ENCODE assay signal across 7 cellular contexts in the genomic region with DNA sequence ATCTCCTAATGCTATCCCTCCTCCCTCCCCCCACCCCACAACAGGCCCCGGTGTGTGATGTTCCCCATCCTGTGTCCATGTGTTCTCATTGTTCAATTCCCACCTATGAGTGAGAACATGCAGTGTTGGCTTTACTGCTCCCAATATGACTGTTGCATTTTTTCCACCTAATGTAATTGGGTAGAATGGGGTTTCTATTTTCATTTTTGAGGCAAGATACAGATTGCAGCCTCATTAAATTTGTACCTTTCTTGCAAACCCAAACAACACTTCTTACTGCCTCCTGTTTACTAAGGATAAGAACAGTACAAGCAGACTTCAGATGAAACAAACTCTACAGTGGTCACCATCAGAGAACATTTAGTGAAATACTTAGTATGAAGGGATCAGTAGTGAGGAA.
DNase-seq lines count a peak whose midpoint lies in the region; ATAC-seq, FAIRE-seq and TF ChIP-seq lines count a peak whose summit lies in the region.
"Not testable (repeated sequence)": the region's sequence is repeated elsewhere in the genome, so short reads cannot be mapped to it uniquely, and the experiment has no call there.

No MANE protein-coding gene starts in this region.

- H3K4me3 Mint-ChIP-seq in CD4-positive, alpha-beta memory T cell = peak overlapping the region in 7 of 8 donors; percentile 40 to 77 (median 64)
- H3K4me3 Mint-ChIP-seq in T-cell (peak overlapping the region; percentile 13 to 44 (median 40)), immature natural killer cell (peak overlapping the region; percentile 12 to 52 (median 33))
- H3K4me3 Mint-ChIP-seq in activated CD8-positive, alpha-beta T cell treated with anti-CD3 and anti-CD28 coated beads for 36 hours = peak overlapping the region; percentile 56
- not testable (repeated sequence) for H3K4me3 Mint-ChIP-seq in activated naive CD4-positive, alpha-beta T cell treated with anti-CD3 and anti-CD28 coated beads for 36 hours; neural progenitor cell

- peaks cover 34 to 71% (median 43%) of the 10 kb centered on the region in 4 donors for H3K4me1 Mint-ChIP-seq in CD4-positive, alpha-beta memory T cell
- H3K4me1 Mint-ChIP-seq in T-cell (peaks cover 41 to 63% (median 61%) of the 10 kb centered on the region in 3 donors), immature natural killer cell (peaks cover 15 to 18% of the 10 kb centered on the region in 2 donors)
- H3K4me1 Mint-ChIP-seq in activated CD8-positive, alpha-beta T cell treated with anti-CD3 and anti-CD28 coated beads for 36 hours (ENCODE audit: low read depth) = peaks cover 38% of the 10 kb centered on the region
- peaks cover 42% of the 10 kb centered on the region for H3K4me1 Mint-ChIP-seq in activated naive CD4-positive, alpha-beta T cell treated with anti-CD3 and anti-CD28 coated beads for 36 hours (ENCODE audit: low read depth)
- H3K4me1 Mint-ChIP-seq in neural progenitor cell = not testable (repeated sequence)

- not testable (repeated sequence) for H3K27me3 Mint-ChIP-seq in CD4-positive, alpha-beta memory T cell; T-cell; activated CD8-positive, alpha-beta T cell treated with anti-CD3 and anti-CD28 coated beads for 36 hours; activated naive CD4-positive, alpha-beta T cell treated with anti-CD3 and anti-CD28 coated beads for 36 hours (ENCODE audit: low read depth); immature natural killer cell (ENCODE audit: low read depth in 3 of 3); neural progenitor cell (ENCODE audit: insufficient read depth, low read depth)

- not testable (repeated sequence) for TF ChIP-seq EP300 in K562 (IDR thresholded peaks at IDR 0.05; ENCODE audit: low read length)

- POLR2A ChIA-PET in CD4-positive, alpha-beta memory T cell (lab: Charles Lee; ENCODE audit: partially characterized antibody) = interaction anchor here (1.0 to 2.1 kb wide), 7 partner anchors 11 to 320 kb away, joined by 3 to 12 read pairs (median 3); a partner anchor contains a TSS
- POLR2A ChIA-PET in T-cell (lab: Charles Lee); activated CD8-positive, alpha-beta T cell treated with anti-CD3 and anti-CD28 coated beads for 36 hours (lab: Charles Lee); K562 (lab: Yijun Ruan, JAX): not testable (repeated sequence)

- CTCF ChIA-PET in CD4-positive, alpha-beta memory T cell (lab: Charles Lee; ENCODE audit: partially characterized antibody); T-cell (lab: Charles Lee); activated CD8-positive, alpha-beta T cell treated with anti-CD3 and anti-CD28 coated beads for 36 hours (lab: Charles Lee); activated naive CD4-positive, alpha-beta T cell treated with anti-CD3 and anti-CD28 coated beads for 36 hours (lab: Charles Lee); K562 (lab: Yijun Ruan, JAX; ENCODE audit: low intra/inter-chr PET ratio): not testable (repeated sequence)

- intact Hi-C loops in CD4-positive, alpha-beta memory T cell (cut with micrococcal nuclease) = loop anchor here (2.0 to 5.0 kb wide), 3 partner anchors 34 to 261 kb away; no protein-coding TSS in a partner anchor
- intact Hi-C loops in activated CD8-positive, alpha-beta T cell treated with anti-CD3 and anti-CD28 coated beads for 36 hours (cut with micrococcal nuclease); K562 (cut with micrococcal nuclease): not testable (repeated sequence)
- intact Hi-C loops in activated naive CD4-positive, alpha-beta T cell treated with anti-CD3 and anti-CD28 coated beads for 36 hours (cut with micrococcal nuclease) = loop anchor here (1.0 kb wide), 2 partner anchors 34 to 74 kb away; no protein-coding TSS in a partner anchor

- not testable (repeated sequence) for TF ChIP-seq CTCF in activated CD8-positive, alpha-beta T cell treated with anti-CD3 and anti-CD28 coated beads for 36 hours (IDR thresholded peaks at IDR 0.05); K562 (IDR thresholded peaks at IDR 0.05 in 2 of 3, conservative IDR thresholded peaks at IDR 0.05 in 1 of 3; ENCODE audit: insufficient read depth in 2 of 3, low read depth in 1 of 3, low read length in 3 of 3); neural progenitor cell (IDR thresholded peaks at IDR 0.05)

- TF ChIP-seq RAD21 in K562 (CRISPR knock-in tag; conservative IDR thresholded peaks at IDR 0.05 in 1 of 2, IDR thresholded peaks at IDR 0.05 in 1 of 2) = not testable (repeated sequence)

- peak overlapping the region; percentile 13 for H3K27ac ChIP-seq in CD4-positive, alpha-beta memory T cell (ENCODE audit: low read depth, low read length)
- not testable (repeated sequence) for H3K27ac ChIP-seq in K562 (ENCODE audit: extremely low read depth, low read depth, low read length); neural progenitor cell

- peak overlapping the region; percentile 72; the same call in 1 of the 2 replicates for H2AFZ ChIP-seq in K562 (ENCODE audit: low read depth, low read length)
- not testable (repeated sequence) for H2AFZ ChIP-seq in neural progenitor cell (replicated peaks)

- FAIRE-seq in K562 (lab: Jason Lieb, UNC) = not testable (repeated sequence)

- no CpG with 5 or more reads among the region's 1 CpG for WGBS in K562 (ENCODE audit: insufficient coverage, low coverage, missing lambda C conversion rate)

- not testable (repeated sequence) for H3F3A ChIP-seq in neural progenitor cell (ENCODE audit: low read depth)

- not testable (repeated sequence) for DNase-seq in CD4-positive, alpha-beta memory T cell; T-cell; activated CD8-positive, alpha-beta T cell treated with anti-CD3 and anti-CD28 coated beads for 36 hours; activated naive CD4-positive, alpha-beta T cell treated with anti-CD3 and anti-CD28 coated beads for 36 hours; K562 (ENCODE audit: extremely low read depth in 1 of 4, low spot score in 3 of 4); immature natural killer cell; neural progenitor cell (ENCODE audit: low spot score)

- not testable (repeated sequence) for ATAC-seq in T-cell (replicated peaks in 1 of 4); K562
- ATAC-seq in activated CD8-positive, alpha-beta T cell treated with anti-CD3 and anti-CD28 coated beads for 36 hours = peak; percentile 38

- H3K9me3 ChIP-seq in CD4-positive, alpha-beta memory T cell (ENCODE audit: control insufficient read depth in 1 of 2, low read length in 2 of 2); K562 (replicated peaks; ENCODE audit: control insufficient read depth, insufficient read depth, low read depth, low read length); neural progenitor cell (ENCODE audit: low read depth): not testable (repeated sequence)

- H3K27ac Mint-ChIP-seq in CD4-positive, alpha-beta memory T cell = peak overlapping the region; percentile 61 to 86 (median 80)
- peak overlapping the region; percentile 85 to 92 for H3K27ac Mint-ChIP-seq in T-cell
- H3K27ac Mint-ChIP-seq in activated CD8-positive, alpha-beta T cell treated with anti-CD3 and anti-CD28 coated beads for 36 hours = peak overlapping the region; percentile 77
- H3K27ac Mint-ChIP-seq in activated naive CD4-positive, alpha-beta T cell treated with anti-CD3 and anti-CD28 coated beads for 36 hours = peak overlapping the region; percentile 70
- peak overlapping the region in 5 of 6 donors; percentile 27 to 76 (median 60) for H3K27ac Mint-ChIP-seq in immature natural killer cell
- H3K27ac Mint-ChIP-seq in neural progenitor cell = peak overlapping the region; percentile 36

- in situ Hi-C loops in K562 (cut with MboI) = not testable (repeated sequence)

- H3K9me1 ChIP-seq in K562 (ENCODE audit: control insufficient read depth, insufficient read depth, low read length) = not testable (repeated sequence)

- not testable (repeated sequence) for TF ChIP-seq POLR2A in K562 (conservative IDR thresholded peaks at IDR 0.05)

- not testable (repeated sequence) for H3K27me3 ChIP-seq in CD4-positive, alpha-beta memory T cell (ENCODE audit: insufficient read depth, low read length); K562 (ENCODE audit: control insufficient read depth in 2 of 2, insufficient read depth in 2 of 2, low read length in 2 of 2); neural progenitor cell

- not testable (repeated sequence) for H3K79me2 ChIP-seq in K562 (ENCODE audit: control insufficient read depth, insufficient read depth, low read length); neural progenitor cell (ENCODE audit: low read depth)

- not testable (repeated sequence) for H3K4me2 ChIP-seq in K562 (ENCODE audit: insufficient read depth, low read length); neural progenitor cell

- not testable (repeated sequence) for H3K4me3 ChIP-seq in CD4-positive, alpha-beta memory T cell (ENCODE audit: low read length in 2 of 2); K562; neural progenitor cell

- not testable (repeated sequence) for H3K36me3 ChIP-seq in CD4-positive, alpha-beta memory T cell (ENCODE audit: insufficient read depth, low read length); K562 (ENCODE audit: control insufficient read depth, insufficient read depth, low read length); neural progenitor cell

- not testable (repeated sequence) for H4K20me1 ChIP-seq in K562 (replicated peaks; ENCODE audit: control insufficient read depth, insufficient read depth, low read length); neural progenitor cell (ENCODE audit: low read depth)

- H3K9me3 Mint-ChIP-seq in CD4-positive, alpha-beta memory T cell; T-cell; activated CD8-positive, alpha-beta T cell treated with anti-CD3 and anti-CD28 coated beads for 36 hours; activated naive CD4-positive, alpha-beta T cell treated with anti-CD3 and anti-CD28 coated beads for 36 hours; immature natural killer cell; neural progenitor cell: not testable (repeated sequence)

- not testable (repeated sequence) for H3K9ac ChIP-seq in K562 (ENCODE audit: insufficient read depth in 1 of 2, low read depth in 2 of 2, low read length in 2 of 2); neural progenitor cell

- H3K4me1 ChIP-seq in CD4-positive, alpha-beta memory T cell (ENCODE audit: insufficient read depth, low read length) = peaks cover 44% of the 10 kb centered on the region
- not testable (repeated sequence) for H3K4me1 ChIP-seq in K562 (replicated peaks in 1 of 2; ENCODE audit: control insufficient read depth in 2 of 2, insufficient read depth in 2 of 2, low read length in 2 of 2); neural progenitor cell

- BruUV-seq in K562 (replicated peaks; lab: Mats Ljungman, UMichigan) = not testable (repeated sequence)

- not testable (repeated sequence) for H3K36me3 Mint-ChIP-seq in CD4-positive, alpha-beta memory T cell; T-cell; activated CD8-positive, alpha-beta T cell treated with anti-CD3 and anti-CD28 coated beads for 36 hours (ENCODE audit: low read depth); activated naive CD4-positive, alpha-beta T cell treated with anti-CD3 and anti-CD28 coated beads for 36 hours (ENCODE audit: low read depth); immature natural killer cell; neural progenitor cell

Comparison
In these comparisons a context has a peak if more than half of its experiments do, and no peak if none do; other contexts are left out.
1. H3K27ac Mint-ChIP-seq: peak in every context shown above with its lines; median percentile 88 in T-cell; 80 in CD4-positive, alpha-beta memory T cell; 77 in activated CD8-positive, alpha-beta T cell treated with anti-CD3 and anti-CD28 coated beads for 36 hours; 70 in activated naive CD4-positive, alpha-beta T cell treated with anti-CD3 and anti-CD28 coated beads for 36 hours; 60 in immature natural killer cell; 36 in neural progenitor cell.